15 cellular contexts compared by ENCODE assay signal in genomic region chr17:19502517-19502916, GRCh38. TPM values are rescaled to one million over a fixed set of nuclear protein-coding genes. Genes with fewer than 3 reads are reported as not detected.
A peak's percentile ranks its signal among the peaks of the same experiment; 100 is the strongest.
DNase-seq lines count a peak whose midpoint lies in the region; ATAC-seq and TF ChIP-seq lines count a peak whose summit lies in the region.
"Had no signal": no experiment of that assay in that cellular context is flagged by ENCODE, and none has a peak within 500 bp of the region (broad histone marks: within the 10 kb centered on the region; RNA-seq: fewer than 3 reads in every experiment).

No MANE protein-coding gene starts in this region.

- no peaks in the 10 kb centered on the region for H3K36me3 Mint-ChIP-seq in activated CD4-positive, alpha-beta T cell treated with anti-CD3 and anti-CD28 coated beads, Interleukin-2, amount 10 ng/mL, durations not matched to agents 7 days and 5 days (ENCODE audit: low read depth)

- H3K27ac Mint-ChIP-seq in activated CD4-positive, alpha-beta T cell treated with anti-CD3 and anti-CD28 coated beads, Interleukin-2, amount 10 ng/mL, durations not matched to agents 7 days and 5 days, result no peak overlapping the region

- peak; percentile 43 for DNase-seq in stimulated activated naive CD4-positive, alpha-beta T cell treated with Interleukin-2 at 50 U/mL for 16 hours (lab: John Stamatoyannopoulos, UW)
- no peak for DNase-seq in stimulated activated naive CD4-positive, alpha-beta T cell (lab: John Stamatoyannopoulos, UW)
- peak; percentile 27 for DNase-seq in activated CD4-positive, alpha-beta T cell treated with anti-CD3 and anti-CD28 coated beads, Interleukin-2, amount 10 ng/mL, durations not matched to agents 7 days and 5 days
- DNase-seq in epithelial cell of esophagus (ENCODE audit: low read depth) (peak; percentile 26), left lung (no peak), NCI-H2196 (lab: John Stamatoyannopoulos, UW; ENCODE audit: unreplicated experiment) (no peak)
- DNase-seq: amniotic stem cell, heart right ventricle, NCI-H1048, NCI-H2171 had no signal

- POLR2A ChIA-PET in activated CD4-positive, alpha-beta T cell treated with anti-CD3 and anti-CD28 coated beads, Interleukin-2, amount 10 ng/mL, durations not matched to agents 7 days and 5 days (lab: Charles Lee), result interaction anchor here (0.6 kb wide), 1 partner anchor 150 kb away, joined by 3 read pairs; no protein-coding TSS in a partner anchor

- CTCF ChIA-PET in activated CD4-positive, alpha-beta T cell treated with anti-CD3 and anti-CD28 coated beads, Interleukin-2, amount 10 ng/mL, durations not matched to agents 7 days and 5 days (lab: Charles Lee), result no interaction called here

- H3K4me3 ChIP-seq in epithelial cell of esophagus (ENCODE audit: low read length), result no peak overlapping the region
- no peak overlapping the region for H3K4me3 ChIP-seq in left lung
- H3K4me3 ChIP-seq: heart right ventricle, SJSA1 had no signal

- ATAC-seq in left lung (no peak), GM19455 (IDR thresholded peaks at IDR 0.05; ENCODE audit: unreplicated experiment) (no peak), HG03342 (IDR thresholded peaks at IDR 0.05; ENCODE audit: unreplicated experiment) (no peak)
- ATAC-seq: heart right ventricle, HepG2 had no signal

- no peaks in the 10 kb centered on the region for H3K36me3 ChIP-seq in left lung
- H3K36me3 ChIP-seq: heart right ventricle, SJSA1 had no signal

- no peak for TF ChIP-seq CTCF in epithelial cell of esophagus (IDR thresholded peaks at IDR 0.05; ENCODE audit: insufficient read depth, low read depth, low read length, missing control alignments)
- TF ChIP-seq CTCF in left lung (IDR thresholded peaks at IDR 0.05), result no peak

- peaks cover 0 to 14% of the 10 kb centered on the region in 2 donors for H3K27me3 ChIP-seq in left lung
- H3K27me3 ChIP-seq: SJSA1 had no signal

- peaks cover 18% of the 10 kb centered on the region for H3K27me3 Mint-ChIP-seq in activated CD4-positive, alpha-beta T cell treated with anti-CD3 and anti-CD28 coated beads, Interleukin-2, amount 10 ng/mL, durations not matched to agents 7 days and 5 days

- H3K9me3 Mint-ChIP-seq in activated CD4-positive, alpha-beta T cell treated with anti-CD3 and anti-CD28 coated beads, Interleukin-2, amount 10 ng/mL, durations not matched to agents 7 days and 5 days, result no peaks in the 10 kb centered on the region

- H3K9me3 ChIP-seq in left lung, result no peaks in the 10 kb centered on the region
- H3K9me3 ChIP-seq: heart right ventricle, SJSA1 had no signal

- intact Hi-C loops in left lung (cut with DNase I), result no loop called here

- H3K4me1 ChIP-seq in left lung, result peaks cover 0 to 10% of the 10 kb centered on the region in 2 donors
- H3K4me1 ChIP-seq: heart right ventricle, SJSA1 had no signal

- no peak overlapping the region for H3K27ac ChIP-seq in left lung
- H3K27ac ChIP-seq: heart right ventricle, SJSA1 had no signal

- no peak overlapping the region for H3K4me3 Mint-ChIP-seq in activated CD4-positive, alpha-beta T cell treated with anti-CD3 and anti-CD28 coated beads, Interleukin-2, amount 10 ng/mL, durations not matched to agents 7 days and 5 days

- H3K4me1 Mint-ChIP-seq in activated CD4-positive, alpha-beta T cell treated with anti-CD3 and anti-CD28 coated beads, Interleukin-2, amount 10 ng/mL, durations not matched to agents 7 days and 5 days, result peaks cover 2% of the 10 kb centered on the region

RNA-seq across cellular contexts. Expression of gene SLC47A1, which starts 31.1 kb away (rescaled TPM):
- not detected for total RNA-seq in activated CD4-positive, alpha-beta T cell treated with anti-CD3 and anti-CD28 coated beads, Interleukin-2, amount 10 ng/mL, durations not matched to agents 7 days and 5 days
- 10 to 100 TPM in 1 of 2 donors, 1 to 10 TPM in 1; 5.5 to 16.2 TPM for total RNA-seq in left lung
- total RNA-seq: Daoy, SJSA1 had no signal

Comparison
In these comparisons a context has a peak if more than half of its experiments do, and no peak if none do; other contexts are left out.
1. DNase-seq: peak in stimulated activated naive CD4-positive, alpha-beta T cell treated with Interleukin-2 at 50 U/mL for 16 hours (single experiment), activated CD4-positive, alpha-beta T cell treated with anti-CD3 and anti-CD28 coated beads, Interleukin-2, amount 10 ng/mL, durations not matched to agents 7 days and 5 days (single experiment) and epithelial cell of esophagus (single experiment); none in stimulated activated naive CD4-positive, alpha-beta T cell (0 of 6), left lung (0 of 2) and NCI-H2196 (single experiment).
2. RNA of gene SLC47A1, which starts 31.1 kb away (total RNA-seq): 5.5 to 16.2 TPM in left lung; not detected in activated CD4-positive, alpha-beta T cell treated with anti-CD3 and anti-CD28 coated beads, Interleukin-2, amount 10 ng/mL, durations not matched to agents 7 days and 5 days; every median in the first group is over 4 times any median in the second.